17 cellular contexts compared by ENCODE assay signal in genomic region chr9:128987800-128988199, GRCh38. TPM values are rescaled to one million over a fixed set of nuclear protein-coding genes. Genes with fewer than 3 reads are reported as not detected.
DNase-seq lines count a peak whose midpoint lies in the region; ATAC-seq and TF ChIP-seq lines count a peak whose summit lies in the region.
"Had no signal": no experiment of that assay in that cellular context is flagged by ENCODE, and none has a peak within 500 bp of the region (broad histone marks: within the 10 kb centered on the region; RNA-seq: fewer than 3 reads in every experiment).

No MANE protein-coding gene starts in this region.

- WGBS in GM23248 (ENCODE audit: low coverage in 1 of 2, low lambda C conversion rate in 2 of 2, missing lambda C conversion rate in 2 of 2), 2 experiments, result 5 to 14% methylated on average over 5 of the region's 5 CpGs
- 83 to 98% methylated on average over 5 of the region's 5 CpGs for WGBS in transverse colon (ENCODE audit: low coverage in 1 of 2), 2 donors

- peaks cover 22% of the 10 kb centered on the region for H3F3A ChIP-seq in GM23248 (ENCODE audit: insufficient read depth)

- no peak for TF ChIP-seq EP300 in transverse colon (IDR thresholded peaks at IDR 0.05; ENCODE audit: low read depth)

- no peaks in the 10 kb centered on the region for H3K9me2 ChIP-seq in GM23248 (ENCODE audit: insufficient read depth)

- peak overlapping the region; percentile 56 for H3K9ac ChIP-seq in GM23248

- in situ Hi-C loops in GM23248 (cut with MboI) (no loop called here), transverse colon (cut with MboI; ENCODE audit: low pct_ligation_motif_present in 1 of 4, low pct_unique_long_range_greater_than_20kb in 1 of 4, low sequenced_read_pairs in 3 of 4) (loop anchor here in 1 of 4 donors (25.0 kb wide), 1 partner anchor 375 kb away; no protein-coding TSS in a partner anchor)

- no peaks in the 10 kb centered on the region for H3K27me3 ChIP-seq in GM23248 (replicated peaks; ENCODE audit: insufficient read depth)
- no peaks in the 10 kb centered on the region for H3K27me3 ChIP-seq in foreskin keratinocyte
- H3K27me3 ChIP-seq in transverse colon, result no peaks in the 10 kb centered on the region
- H3K27me3 ChIP-seq: left lung, right lobe of liver had no signal

- H3K4me2 ChIP-seq in GM23248 (ENCODE audit: unreplicated experiment), result peak overlapping the region; percentile 61

- no peaks in the 10 kb centered on the region for H3K79me2 ChIP-seq in GM23248 (ENCODE audit: insufficient read depth)

- intact Hi-C loops in transverse colon (cut with DNase I; ENCODE audit: low total_unique reads), result no loop called here

- H3K4me3 ChIP-seq in GM23248 (peak overlapping the region; percentile 22), transverse colon (no peak overlapping the region)
- H3K4me3 ChIP-seq: left lung, right lobe of liver had no signal

- DNase-seq in GM23248 (peak; percentile 93), amniotic epithelial cell (ENCODE audit: low read depth) (peak; percentile 82), foreskin keratinocyte (peak; percentile 51 to 82), smooth muscle cell of the brain vasculature (ENCODE audit: low read depth, low spot score) (peak; percentile 55), DMS 273 (lab: John Stamatoyannopoulos, UW; ENCODE audit: unreplicated experiment) (no peak), NCI-H1417 (lab: John Stamatoyannopoulos, UW) (no peak), HuH-7 (ENCODE audit: low spot score) (no peak), transverse colon (no peak)
- DNase-seq: activated CD4-positive, CD25-positive, alpha-beta regulatory T cell; activated effector memory CD4-positive, alpha-beta T cell treated with Interleukin-2 at 50 U/mL for 16 hours; DND-41; effector memory CD8-positive, alpha-beta T cell; left lung; NCI-H2081; right lobe of liver; stimulated activated CD8-positive, alpha-beta memory T cell treated with anti-CD3 and anti-CD28 coated beads, Interleukin-4, amount 100 ng/mL, for 48 hours had no signal

- H3K36me3 ChIP-seq in GM23248 (ENCODE audit: low read depth) (peaks cover 40% of the 10 kb centered on the region), transverse colon (peaks cover 0 to 33% (median 14%) of the 10 kb centered on the region in 4 donors)

- no peaks in the 10 kb centered on the region for H3K9me3 ChIP-seq in GM23248 (ENCODE audit: low read depth)
- no peaks in the 10 kb centered on the region for H3K9me3 ChIP-seq in transverse colon
- H3K9me3 ChIP-seq: left lung, right lobe of liver had no signal

- H3K4me1 ChIP-seq in GM23248 (ENCODE audit: insufficient read depth) (peaks cover 15% of the 10 kb centered on the region), foreskin keratinocyte (peaks cover 8% of the 10 kb centered on the region), transverse colon (no peaks in the 10 kb centered on the region)
- H3K4me1 ChIP-seq: left lung, right lobe of liver had no signal

- H3K27ac ChIP-seq in GM23248 (peak overlapping the region; percentile 78), foreskin keratinocyte (peak overlapping the region; percentile 61), transverse colon (peak overlapping the region in 2 of 4 donors; percentile 2 to 14)
- H3K27ac ChIP-seq: left lung, right lobe of liver, RWPE1 had no signal

- peak overlapping the region; percentile 49; the same call in 1 of the 2 replicates for H2AFZ ChIP-seq in GM23248

- no peak for TF ChIP-seq CTCF in foreskin keratinocyte (conservative IDR thresholded peaks at IDR 0.05)
- TF ChIP-seq CTCF in transverse colon (IDR thresholded peaks at IDR 0.05), result no peak

- peak; percentile 77 for ATAC-seq in foreskin keratinocyte
- ATAC-seq: effector memory CD8-positive, alpha-beta T cell; left lung had no signal

- no peak for TF ChIP-seq POLR2A in transverse colon (IDR thresholded peaks at IDR 0.05)

- H4K20me1 ChIP-seq in GM23248 (ENCODE audit: insufficient read depth), result no peaks in the 10 kb centered on the region

RNA-seq across cellular contexts. Expression of gene NUP188, which starts 40.3 kb away (rescaled TPM):
- 45.9 and 57.0 TPM in 2 replicates for total RNA-seq in GM23248 (2014; rRNA removed; shearing (Covaris generic))
- polyA plus RNA-seq in GM23248 (2016; fragmentation: Nextera tagmentation; extraction: Ambion mirVana), result 24.9 and 25.7 TPM in 2 replicates
- 55.3 and 61.2 TPM in 2 replicates for total RNA-seq in foreskin keratinocyte
- polyA plus RNA-seq in foreskin keratinocyte, result 21.9 and 26.5 TPM in 2 replicates
- total RNA-seq in transverse colon, result 10 to 100 TPM; 18.0 to 79.3 (median 38.4) TPM

RNA-seq across cellular contexts. Expression of gene SH3GLB2, which starts 40.3 kb away (rescaled TPM):
- 57.3 and 84.9 TPM in 2 replicates for total RNA-seq in GM23248 (2014; rRNA removed; shearing (Covaris generic))
- 27.7 and 30.9 TPM in 2 replicates for polyA plus RNA-seq in GM23248 (2016; fragmentation: Nextera tagmentation; extraction: Ambion mirVana)
- total RNA-seq in foreskin keratinocyte, result 43.9 and 51.9 TPM in 2 replicates
- 70.8 and 80.8 TPM in 2 replicates for polyA plus RNA-seq in foreskin keratinocyte
- total RNA-seq in transverse colon, result 100 to 1,000 TPM; 184 to 391 (median 224) TPM

RNA-seq across cellular contexts. Expression of gene DOLK, which starts 40.4 kb away (rescaled TPM):
- 31.1 and 36.1 TPM in 2 replicates for total RNA-seq in GM23248 (2014; rRNA removed; shearing (Covaris generic))
- 29.6 and 31.7 TPM in 2 replicates for polyA plus RNA-seq in GM23248 (2016; fragmentation: Nextera tagmentation; extraction: Ambion mirVana)
- total RNA-seq in foreskin keratinocyte, result 21.1 and 21.5 TPM in 2 replicates
- polyA plus RNA-seq in foreskin keratinocyte, result 20.2 and 22.0 TPM in 2 replicates
- 10 to 100 TPM in 3 of 4 donors, 1 to 10 TPM in 1; 9.2 to 20.6 (median 11.7) TPM for total RNA-seq in transverse colon

RNA-seq across cellular contexts. Expression of gene MIGA2, which starts 48.6 kb away (rescaled TPM):
- total RNA-seq in GM23248 (2014; rRNA removed; shearing (Covaris generic)), result 31.6 and 35.1 TPM in 2 replicates
- 10.7 and 12.4 TPM in 2 replicates for polyA plus RNA-seq in GM23248 (2016; fragmentation: Nextera tagmentation; extraction: Ambion mirVana)
- 15.2 and 17.6 TPM in 2 replicates for total RNA-seq in foreskin keratinocyte
- 10.9 and 11.7 TPM in 2 replicates for polyA plus RNA-seq in foreskin keratinocyte
- total RNA-seq in transverse colon, result 100 to 1,000 TPM in 1 of 4 donors, 10 to 100 TPM in 3; 72.0 to 245 (median 74.0) TPM

Comparison
In these comparisons a context has a peak if more than half of its experiments do, and no peak if none do; other contexts are left out.
1. DNase-seq: peak in GM23248 (single experiment), amniotic epithelial cell (single experiment), foreskin keratinocyte (2 of 2) and smooth muscle cell of the brain vasculature (single experiment); none in DMS 273 (single experiment), NCI-H1417 (0 of 3), HuH-7 (single experiment) and transverse colon (single experiment).